11 cellular contexts compared by ENCODE assay signal in genomic region chr7:105257338-105257737, GRCh38.
DNase-seq lines count a peak whose midpoint lies in the region; ATAC-seq and TF ChIP-seq lines count a peak whose summit lies in the region.
"Had no signal": no experiment of that assay in that cellular context is flagged by ENCODE, and none has a peak within 500 bp of the region (broad histone marks: within the 10 kb centered on the region; RNA-seq: fewer than 3 reads in every experiment).

No MANE protein-coding gene starts in this region.

- peaks cover 58% of the 10 kb centered on the region for H4K20me1 ChIP-seq in BLaER1
- H4K20me1 ChIP-seq in hepatocyte (ENCODE audit: insufficient read depth, poor library complexity, severe bottlenecking), result peaks cover 8% of the 10 kb centered on the region

- peak; percentile 17 to 88 for DNase-seq in HAP-1 (ENCODE audit: low spot score in 2 of 2)
- peak; percentile 92 for DNase-seq in NCI-H526 treated with DMSO at 0.1 percent for 48 hours (lab: John Stamatoyannopoulos, UW)
- no peak for DNase-seq in endothelial cell (ENCODE audit: low spot score)
- DNase-seq in neuronal stem cell (ENCODE audit: low spot score), result no peak
- no peak for DNase-seq in hepatocyte (ENCODE audit: low spot score)
- DNase-seq in G401 (ENCODE audit: low spot score), result no peak
- DNase-seq: C1 segment of cervical spinal cord had no signal

- H3K9ac ChIP-seq in BLaER1 (no peak overlapping the region), neuronal stem cell (ENCODE audit: low read depth, low read length, poor library complexity) (no peak overlapping the region)

- H3K9me3 ChIP-seq in BLaER1 (peaks cover 16% of the 10 kb centered on the region), HAP-1 (peaks cover 3% of the 10 kb centered on the region; the same call in 1 of the 2 replicates), neuronal stem cell (replicated peaks in 1 of 2; ENCODE audit: control insufficient read depth in 2 of 2, insufficient read depth in 1 of 2, low read depth in 1 of 2, low read length in 2 of 2) (no peaks in the 10 kb centered on the region), hepatocyte (ENCODE audit: low read depth) (no peaks in the 10 kb centered on the region)
- H3K9me3 ChIP-seq: prostate gland had no signal

- peaks cover 54% of the 10 kb centered on the region for H3K4me1 Mint-ChIP-seq in endothelial cell (ENCODE audit: unreplicated experiment)

- H3K14ac ChIP-seq in neuronal stem cell (ENCODE audit: low read length), result no peak overlapping the region

- no peak overlapping the region for H2BK12ac ChIP-seq in neuronal stem cell (ENCODE audit: low read length)

- H3K36me3 ChIP-seq in BLaER1 (no peaks in the 10 kb centered on the region), HAP-1 (replicated peaks) (no peaks in the 10 kb centered on the region), neuronal stem cell (replicated peaks in 1 of 2; ENCODE audit: control insufficient read depth in 2 of 2, insufficient read depth in 2 of 2, low read length in 2 of 2) (no peaks in the 10 kb centered on the region), hepatocyte (replicated peaks; ENCODE audit: insufficient read depth, low read depth) (no peaks in the 10 kb centered on the region)
- H3K36me3 ChIP-seq: prostate gland had no signal

- H2BK15ac ChIP-seq in neuronal stem cell (ENCODE audit: low read length), result no peak overlapping the region

- no peaks in the 10 kb centered on the region for H3K9me3 Mint-ChIP-seq in endothelial cell (ENCODE audit: unreplicated experiment)

- no peak overlapping the region for H3K23ac ChIP-seq in neuronal stem cell (ENCODE audit: low read depth, low read length, poor library complexity)

- no peak overlapping the region for H3K4ac ChIP-seq in neuronal stem cell (ENCODE audit: low read length)

- H3K9me2 ChIP-seq in hepatocyte (replicated peaks; ENCODE audit: insufficient read depth), result no peaks in the 10 kb centered on the region

- ATAC-seq in HG03432 (IDR thresholded peaks at IDR 0.05; ENCODE audit: unreplicated experiment), result no peak
- ATAC-seq: activated CD4-positive, CD25-positive, alpha-beta regulatory T cell treated with anti-CD3 and anti-CD28 coated beads, Interleukin-2, amount 50 U/mL, for 24 hours had no signal

- no peak overlapping the region for H3K18ac ChIP-seq in neuronal stem cell (ENCODE audit: low read length)

- no CpG with 5 or more reads among the region's 1 CpG for WGBS in neuronal stem cell (ENCODE audit: extremely low coverage in 2 of 2, insufficient read length in 2 of 2, insufficient replicate concordance in 1 of 2), 2 donors
- WGBS in hepatocyte (ENCODE audit: low lambda C conversion rate, missing lambda C conversion rate), result 0% methylated on average over 1 of the region's 1 CpG

- H3K36me3 Mint-ChIP-seq in endothelial cell (ENCODE audit: low read depth, unreplicated experiment), result no peaks in the 10 kb centered on the region

- no peak overlapping the region for H3K4me3 ChIP-seq in BLaER1
- H3K4me3 ChIP-seq in HAP-1, result no peak overlapping the region
- no peak overlapping the region for H3K4me3 ChIP-seq in neuronal stem cell (ENCODE audit: low read length in 2 of 2)
- H3K4me3 ChIP-seq in hepatocyte, result no peak overlapping the region
- H3K4me3 ChIP-seq: prostate gland had no signal

- H3K4me3 Mint-ChIP-seq in endothelial cell (ENCODE audit: unreplicated experiment), result no peak overlapping the region

- H3K27ac Mint-ChIP-seq in endothelial cell (ENCODE audit: unreplicated experiment), result peak overlapping the region; percentile 58

- H2BK5ac ChIP-seq in neuronal stem cell (ENCODE audit: low read length), result no peak overlapping the region

- H3K27ac ChIP-seq in BLaER1 (no peak overlapping the region), neuronal stem cell (replicated peaks; ENCODE audit: low read length) (no peak overlapping the region), hepatocyte (no peak overlapping the region)

- peaks cover 2% of the 10 kb centered on the region for H3K79me1 ChIP-seq in neuronal stem cell (ENCODE audit: low read depth, low read length)

- no peak overlapping the region for H2AFZ ChIP-seq in neuronal stem cell (ENCODE audit: low read length)
- no peak overlapping the region for H2AFZ ChIP-seq in hepatocyte

- no peak overlapping the region for H4K8ac ChIP-seq in neuronal stem cell (ENCODE audit: low read depth, low read length)

- peak overlapping the region; percentile 9; the same call in 1 of the 2 replicates for H3K4me2 ChIP-seq in BLaER1
- no peak overlapping the region for H3K4me2 ChIP-seq in neuronal stem cell (ENCODE audit: insufficient read depth, low read length, poor library complexity, severe bottlenecking)
- no peak overlapping the region for H3K4me2 ChIP-seq in hepatocyte

- H3K27me3 Mint-ChIP-seq in endothelial cell (ENCODE audit: unreplicated experiment), result peaks cover 1% of the 10 kb centered on the region

- no peak for TF ChIP-seq CTCF in endothelial cell (IDR thresholded peaks at IDR 0.05; ENCODE audit: unreplicated experiment)
- TF ChIP-seq CTCF in hepatocyte (IDR thresholded peaks at IDR 0.05; ENCODE audit: poor library complexity), result no peak

- H2AK5ac ChIP-seq in neuronal stem cell (ENCODE audit: low read depth, low read length), result no peak overlapping the region

- H3K79me2 ChIP-seq in hepatocyte, result peaks cover 65% of the 10 kb centered on the region

- in situ Hi-C loops in HAP-1 (cut with MboI; ENCODE audit: low sequenced_read_pairs), result no loop called here
- in situ Hi-C loops in G401 (cut with HindIII; ENCODE audit: low sequenced_read_pairs), result no loop called here

- no peaks in the 10 kb centered on the region for H3K27me3 ChIP-seq in BLaER1
- H3K27me3 ChIP-seq in HAP-1 (ENCODE audit: low read depth), result no peaks in the 10 kb centered on the region
- H3K27me3 ChIP-seq in neuronal stem cell (ENCODE audit: control insufficient read depth in 3 of 3, insufficient read depth in 3 of 3, low read depth in 1 of 3, low read length in 3 of 3), result no peaks in the 10 kb centered on the region
- H3K27me3 ChIP-seq in hepatocyte, result no peaks in the 10 kb centered on the region

- no peak overlapping the region for H4K91ac ChIP-seq in neuronal stem cell (ENCODE audit: low read depth, low read length, poor library complexity)

- no peak overlapping the region for H2BK120ac ChIP-seq in neuronal stem cell (ENCODE audit: low read depth, low read length)

- H3K4me1 ChIP-seq in BLaER1 (peaks cover 22% of the 10 kb centered on the region), HAP-1 (peaks cover 17% of the 10 kb centered on the region), neuronal stem cell (ENCODE audit: control insufficient read depth in 2 of 2, insufficient read depth in 1 of 2, low read depth in 1 of 2, low read length in 2 of 2) (peaks cover 0 to 8% of the 10 kb centered on the region in 2 donors), hepatocyte (ENCODE audit: insufficient read depth) (peaks cover 7% of the 10 kb centered on the region)
- H3K4me1 ChIP-seq: prostate gland had no signal

Comparison
In these comparisons a context has a peak if more than half of its experiments do, and no peak if none do; other contexts are left out.
1. DNase-seq: peak in HAP-1 (2 of 2) and NCI-H526 treated with DMSO at 0.1 percent for 48 hours (single experiment); none in endothelial cell (single experiment), neuronal stem cell (single experiment), hepatocyte (single experiment) and G401 (single experiment).